Comparison of ENCODE assay signal across 15 cellular contexts in genomic region chr1:200314085-200314750, GRCh38.
A peak's percentile ranks its signal among the peaks of the same experiment; 100 is the strongest.
DNase-seq lines count a peak whose midpoint lies in the region; ATAC-seq, FAIRE-seq and TF ChIP-seq lines count a peak whose summit lies in the region.
"Had no signal": no experiment of that assay in that cellular context is flagged by ENCODE, and none has a peak within 500 bp of the region (broad histone marks: within the 10 kb centered on the region; RNA-seq: fewer than 3 reads in every experiment).

No MANE protein-coding gene starts in this region.

- H3K4me3 ChIP-seq in bronchial epithelial cell (ENCODE audit: low read depth, low read length) (no peak overlapping the region), OCI-LY7 (ENCODE audit: low read depth, low read length, poor library complexity, severe bottlenecking) (no peak overlapping the region)
- H3K4me3 ChIP-seq: esophagus squamous epithelium, K562 had no signal

- H3K9me3 Mint-ChIP-seq in type B pancreatic cell = no peaks in the 10 kb centered on the region
- no peaks in the 10 kb centered on the region for H3K9me3 Mint-ChIP-seq in stimulated activated naive B cell treated with anti-CD40 and anti-IgM and Interleukin-4, amounts not matched to agents 10 μg/mL and 1 μg/mL and 100 μg/mL, for 72 hours
- H3K9me3 Mint-ChIP-seq: activated CD8-positive, alpha-beta T cell treated with anti-CD3 and anti-CD28 coated beads for 36 hours; stimulated activated naive CD8-positive, alpha-beta T cell treated with anti-CD3 and anti-CD28 coated beads, Interleukin-15, Interleukin-2, amounts not matched to agents 100 ng/mL and 50 ng/mL, for 24 hours had no signal

- H3K4me1 Mint-ChIP-seq in type B pancreatic cell (ENCODE audit: unreplicated experiment) = peaks cover 16% of the 10 kb centered on the region
- H3K4me1 Mint-ChIP-seq in stimulated activated naive B cell treated with anti-CD40 and anti-IgM and Interleukin-4, amounts not matched to agents 10 μg/mL and 1 μg/mL and 100 μg/mL, for 72 hours = peaks cover 6 to 14% of the 10 kb centered on the region in 2 donors

- CTCF ChIA-PET in OCI-LY7 (lab: Charles Lee; ENCODE audit: unreplicated experiment) = no interaction called here

- peak; percentile 74 for DNase-seq in HCEC 1CT
- DNase-seq in bronchial epithelial cell (ENCODE audit: low read depth) = peak; percentile 61
- DNase-seq in left lobe of liver (ENCODE audit: low spot score) = peak; percentile 57
- DNase-seq in type B pancreatic cell (ENCODE audit: extremely low spot score, unreplicated experiment) = no peak
- DNase-seq in stimulated activated naive B cell treated with anti-CD40 and anti-IgM and Interleukin-4, amounts not matched to agents 10 μg/mL and 1 μg/mL and 100 μg/mL, for 72 hours = no peak
- DNase-seq in OCI-LY7 (ENCODE audit: low spot score) = no peak
- DNase-seq: activated CD8-positive, alpha-beta T cell treated with anti-CD3 and anti-CD28 coated beads for 36 hours; esophagus squamous epithelium; NCI-H1436 treated with DMSO at 0.1 percent for 48 hours; NCI-H524 treated with DMSO at 0.1 percent for 48 hours; retina had no signal

- no peak for FAIRE-seq in bronchial epithelial cell (lab: Jason Lieb, UNC)
- FAIRE-seq: K562 had no signal

- H3K4me1 ChIP-seq in OCI-LY7 (ENCODE audit: insufficient read depth, low read length, poor library complexity, severe bottlenecking) = no peaks in the 10 kb centered on the region
- H3K4me1 ChIP-seq: esophagus squamous epithelium had no signal

- H3K36me3 Mint-ChIP-seq in type B pancreatic cell = no peaks in the 10 kb centered on the region
- H3K36me3 Mint-ChIP-seq in stimulated activated naive B cell treated with anti-CD40 and anti-IgM and Interleukin-4, amounts not matched to agents 10 μg/mL and 1 μg/mL and 100 μg/mL, for 72 hours = no peaks in the 10 kb centered on the region

- no peak overlapping the region for H3K27ac Mint-ChIP-seq in type B pancreatic cell
- H3K27ac Mint-ChIP-seq in stimulated activated naive B cell treated with anti-CD40 and anti-IgM and Interleukin-4, amounts not matched to agents 10 μg/mL and 1 μg/mL and 100 μg/mL, for 72 hours = no peak overlapping the region
- H3K27ac Mint-ChIP-seq: activated CD8-positive, alpha-beta T cell treated with anti-CD3 and anti-CD28 coated beads for 36 hours; stimulated activated naive CD8-positive, alpha-beta T cell treated with anti-CD3 and anti-CD28 coated beads, Interleukin-15, Interleukin-2, amounts not matched to agents 100 ng/mL and 50 ng/mL, for 24 hours had no signal

- peak overlapping the region; percentile 59 for H3K4me3 Mint-ChIP-seq in type B pancreatic cell
- H3K4me3 Mint-ChIP-seq in stimulated activated naive B cell treated with anti-CD40 and anti-IgM and Interleukin-4, amounts not matched to agents 10 μg/mL and 1 μg/mL and 100 μg/mL, for 72 hours = no peak overlapping the region
- H3K4me3 Mint-ChIP-seq: activated CD8-positive, alpha-beta T cell treated with anti-CD3 and anti-CD28 coated beads for 36 hours; stimulated activated naive CD8-positive, alpha-beta T cell treated with anti-CD3 and anti-CD28 coated beads, Interleukin-15, Interleukin-2, amounts not matched to agents 100 ng/mL and 50 ng/mL, for 24 hours had no signal

- H3K27me3 ChIP-seq in bronchial epithelial cell (ENCODE audit: control insufficient read depth, insufficient read depth, low read length) = no peaks in the 10 kb centered on the region

- H4K20me1 ChIP-seq in OCI-LY7 (ENCODE audit: insufficient read depth, low read length) = no peaks in the 10 kb centered on the region

- no peak overlapping the region for H3K4me2 ChIP-seq in OCI-LY7 (ENCODE audit: low read length)

- ATAC-seq in left lobe of liver (peak; percentile 82), GM21619 (IDR thresholded peaks at IDR 0.05; ENCODE audit: unreplicated experiment) (no peak)
- ATAC-seq in stimulated activated naive B cell treated with anti-CD40 and anti-IgM and Interleukin-4, amounts not matched to agents 10 μg/mL and 1 μg/mL and 100 μg/mL, for 72 hours (replicated peaks) = no peak
- ATAC-seq: activated CD8-positive, alpha-beta T cell treated with anti-CD3 and anti-CD28 coated beads for 36 hours; K562 had no signal

- POLR2A ChIA-PET in OCI-LY7 (lab: Charles Lee) = interaction anchor here (0.6 to 2.1 kb wide), 10 partner anchors 12 to 434 kb away, joined by 3 to 9 read pairs (median 4); no protein-coding TSS in a partner anchor

- H3K9me3 ChIP-seq in OCI-LY7 (ENCODE audit: low read length) = no peaks in the 10 kb centered on the region
- H3K9me3 ChIP-seq: esophagus squamous epithelium had no signal

- TF ChIP-seq CTCF in bronchial epithelial cell (IDR thresholded peaks at IDR 0.05; ENCODE audit: insufficient read depth, low read length, severe bottlenecking) = no peak
- TF ChIP-seq CTCF in type B pancreatic cell (conservative IDR thresholded peaks at IDR 0.05) = no peak
- no peak for TF ChIP-seq CTCF in OCI-LY7 (conservative IDR thresholded peaks at IDR 0.05; ENCODE audit: low read length)

- no peak overlapping the region for H3K27ac ChIP-seq in OCI-LY7 (ENCODE audit: low read depth, low read length, poor library complexity, severe bottlenecking)
- H3K27ac ChIP-seq: esophagus squamous epithelium, RWPE1 had no signal

- H3K36me3 ChIP-seq in bronchial epithelial cell (ENCODE audit: control insufficient read depth, insufficient read depth, low read length) (no peaks in the 10 kb centered on the region), OCI-LY7 (ENCODE audit: insufficient read depth, low read length) (no peaks in the 10 kb centered on the region)
- H3K36me3 ChIP-seq: esophagus squamous epithelium had no signal

- intact Hi-C loops in OCI-LY7 (cut with micrococcal nuclease; ENCODE audit: unreplicated experiment) = no loop called here

- no peak overlapping the region for H2AFZ ChIP-seq in OCI-LY7 (ENCODE audit: low read length)

- no TSS peak for BruUV-seq in OCI-LY7 (replicated peaks; lab: Mats Ljungman, UMichigan)

- no peaks in the 10 kb centered on the region for H3K9me2 ChIP-seq in OCI-LY7 (ENCODE audit: insufficient read depth, low read length)

- H3K27me3 Mint-ChIP-seq in type B pancreatic cell = peaks cover 26% of the 10 kb centered on the region
- H3K27me3 Mint-ChIP-seq in stimulated activated naive B cell treated with anti-CD40 and anti-IgM and Interleukin-4, amounts not matched to agents 10 μg/mL and 1 μg/mL and 100 μg/mL, for 72 hours = peaks cover 0 to 4% of the 10 kb centered on the region in 2 donors

- no peaks in the 10 kb centered on the region for H3K79me2 ChIP-seq in OCI-LY7 (ENCODE audit: insufficient read depth, low read depth, low read length)

Comparison
In these comparisons a context has a peak if more than half of its experiments do, and no peak if none do; other contexts are left out.
1. DNase-seq: peak in HCEC 1CT (single experiment), bronchial epithelial cell (single experiment) and left lobe of liver (single experiment); none in type B pancreatic cell (single experiment), stimulated activated naive B cell treated with anti-CD40 and anti-IgM and Interleukin-4, amounts not matched to agents 10 μg/mL and 1 μg/mL and 100 μg/mL, for 72 hours (single experiment) and OCI-LY7 (single experiment).